In the genomic region with DNA sequence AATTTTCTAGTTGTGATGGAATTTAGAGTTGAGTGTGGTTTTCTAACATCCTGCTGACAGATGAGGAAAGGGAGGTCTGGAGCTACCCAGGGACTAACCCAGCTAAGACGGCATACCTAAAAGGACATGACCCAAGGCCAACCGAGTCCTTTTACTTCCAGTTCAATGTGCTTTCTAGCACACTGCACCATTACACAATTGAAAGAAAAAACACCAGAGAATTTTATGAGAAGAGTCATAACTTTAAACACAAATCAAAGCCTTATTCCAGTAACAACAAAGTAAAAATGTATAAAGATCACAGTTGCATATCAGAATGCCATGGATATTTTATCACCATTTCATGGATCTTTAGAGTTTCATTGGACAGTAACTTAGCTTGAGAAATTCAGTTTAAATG, we compare ENCODE assay signal across 20 cellular contexts.
A peak's percentile ranks its signal among the peaks of the same experiment; 100 is the strongest.
DNase-seq lines count a peak whose midpoint lies in the region; ATAC-seq and TF ChIP-seq lines count a peak whose summit lies in the region.
"Had no signal": no experiment of that assay in that cellular context is flagged by ENCODE, and none has a peak within 500 bp of the region (broad histone marks: within the 10 kb centered on the region; RNA-seq: fewer than 3 reads in every experiment).

No MANE protein-coding gene starts in this region.

- H3K4me3 ChIP-seq in adipocyte (ENCODE audit: low read length) (no peak overlapping the region), fibroblast of the aortic adventitia (ENCODE audit: low read depth, low read length) (no peak overlapping the region), smooth muscle cell (no peak overlapping the region)
- H3K4me3 ChIP-seq: K562 had no signal

- H3K9me3 ChIP-seq in adipocyte (ENCODE audit: control insufficient read depth, low read length) (no peaks in the 10 kb centered on the region), smooth muscle cell (replicated peaks; ENCODE audit: low read depth) (no peaks in the 10 kb centered on the region)

- no peaks in the 10 kb centered on the region for H3K27me3 Mint-ChIP-seq in stimulated activated naive CD8-positive, alpha-beta T cell treated with anti-CD3 and anti-CD28 coated beads, Interleukin-15, amount 100 ng/mL, for 72 hours
- H3K27me3 Mint-ChIP-seq: CD4-positive, alpha-beta memory T cell had no signal

- H3K79me2 ChIP-seq in smooth muscle cell (ENCODE audit: low read depth): no peaks in the 10 kb centered on the region

- no peak overlapping the region for H3K27ac ChIP-seq in smooth muscle cell (ENCODE audit: low read depth)

- peak overlapping the region; percentile 81 for H2AFZ ChIP-seq in smooth muscle cell (ENCODE audit: low read depth)

- H3K9ac ChIP-seq in adipocyte (ENCODE audit: low read length) (no peak overlapping the region), smooth muscle cell (ENCODE audit: low read depth) (no peak overlapping the region)

- H3K4me1 ChIP-seq in adipocyte (ENCODE audit: control insufficient read depth, insufficient read depth, low read length) (no peaks in the 10 kb centered on the region), smooth muscle cell (ENCODE audit: low read depth) (no peaks in the 10 kb centered on the region)

- peaks cover 0 to 5% of the 10 kb centered on the region in 2 donors for H3K9me3 Mint-ChIP-seq in stimulated activated naive CD8-positive, alpha-beta T cell treated with anti-CD3 and anti-CD28 coated beads, Interleukin-15, amount 100 ng/mL, for 72 hours

- ATAC-seq in stimulated activated naive CD8-positive, alpha-beta T cell treated with anti-CD3 and anti-CD28 coated beads, Interleukin-15, amount 100 ng/mL, for 72 hours: no peak
- ATAC-seq: K562 had no signal

- H3K27me3 ChIP-seq in adipocyte (replicated peaks; ENCODE audit: control insufficient read depth, insufficient read depth, low read length) (no peaks in the 10 kb centered on the region), smooth muscle cell (ENCODE audit: low read depth) (no peaks in the 10 kb centered on the region)

- H4K20me1 ChIP-seq in smooth muscle cell (ENCODE audit: low read depth): no peaks in the 10 kb centered on the region

- WGBS in smooth muscle cell (ENCODE audit: low lambda C conversion rate): 57% methylated on average over 2 of the region's 2 CpGs

- peaks cover 4% of the 10 kb centered on the region for H3F3A ChIP-seq in smooth muscle cell (ENCODE audit: low read depth)

- DNase-seq in EH (ENCODE audit: low read depth): peak; percentile 72
- DNase-seq in adipocyte (ENCODE audit: low read depth): peak; percentile 61
- DNase-seq in fibroblast of the aortic adventitia (ENCODE audit: low read depth): peak; percentile 19
- no peak for DNase-seq in smooth muscle cell (lab: John Stamatoyannopoulos, UW; ENCODE audit: unreplicated experiment)
- no peak for DNase-seq in stimulated activated naive CD8-positive, alpha-beta T cell treated with anti-CD3 and anti-CD28 coated beads, Interleukin-15, amount 100 ng/mL, for 72 hours
- no peak for DNase-seq in activated effector memory CD4-positive, alpha-beta T cell treated with anti-CD3 and anti-CD28 coated beads, Interleukin-2, amount 50 U/mL, for 16 hours
- DNase-seq in GM13976 (ENCODE audit: low spot score): no peak
- DNase-seq: ACHN; Calu3; CD4-positive, alpha-beta memory T cell; DMS53; HCEC 1CT; NCI-H1048; NCI-H1436 treated with DMSO at 0.1 percent for 48 hours; NCI-H2029 treated with DMSO at 0.1 percent for 48 hours; NCI-H2171 treated with DMSO at 0.1 percent for 48 hours; NCI-H446 treated with DMSO at 0.1 percent for 48 hours; NK-92 treated with Interleukin-12 subunit alpha and Interleukin-12 subunit beta, amount 100 ng/mL, for 24 hours; SHP77 had no signal

- H3K4me1 Mint-ChIP-seq in stimulated activated naive CD8-positive, alpha-beta T cell treated with anti-CD3 and anti-CD28 coated beads, Interleukin-15, amount 100 ng/mL, for 72 hours: no peaks in the 10 kb centered on the region
- H3K4me1 Mint-ChIP-seq: CD4-positive, alpha-beta memory T cell had no signal

- H3K36me3 ChIP-seq in adipocyte (ENCODE audit: control insufficient read depth, insufficient read depth, low read length, severe bottlenecking) (no peaks in the 10 kb centered on the region), smooth muscle cell (ENCODE audit: low read depth) (no peaks in the 10 kb centered on the region)

- H3K27ac Mint-ChIP-seq in stimulated activated naive CD8-positive, alpha-beta T cell treated with anti-CD3 and anti-CD28 coated beads, Interleukin-15, amount 100 ng/mL, for 72 hours: no peak overlapping the region
- H3K27ac Mint-ChIP-seq: CD4-positive, alpha-beta memory T cell had no signal

- no peak overlapping the region for H3K4me2 ChIP-seq in smooth muscle cell

- in situ Hi-C loops in GM13976 (cut with MboI; ENCODE audit: low sequenced_read_pairs, unreplicated experiment): no loop called here

- H3K4me3 Mint-ChIP-seq in stimulated activated naive CD8-positive, alpha-beta T cell treated with anti-CD3 and anti-CD28 coated beads, Interleukin-15, amount 100 ng/mL, for 72 hours: no peak overlapping the region
- H3K4me3 Mint-ChIP-seq: CD4-positive, alpha-beta memory T cell had no signal

- TF ChIP-seq CTCF in fibroblast of the aortic adventitia (IDR thresholded peaks at IDR 0.05; ENCODE audit: insufficient read depth, low read length): no peak
- no peak for TF ChIP-seq CTCF in smooth muscle cell (IDR thresholded peaks at IDR 0.05; ENCODE audit: borderline replicate concordance, insufficient read depth, poor library complexity, severe bottlenecking)
- TF ChIP-seq CTCF in GM13976 (IDR thresholded peaks at IDR 0.05; ENCODE audit: borderline replicate concordance, control extremely low read depth, extremely low read depth, insufficient read depth, missing control alignments): no peak

Comparison
In these comparisons a context has a peak if more than half of its experiments do, and no peak if none do; other contexts are left out.
1. DNase-seq: peak in EH (single experiment), adipocyte (single experiment) and fibroblast of the aortic adventitia (single experiment); none in smooth muscle cell (single experiment), stimulated activated naive CD8-positive, alpha-beta T cell treated with anti-CD3 and anti-CD28 coated beads, Interleukin-15, amount 100 ng/mL, for 72 hours (0 of 2), activated effector memory CD4-positive, alpha-beta T cell treated with anti-CD3 and anti-CD28 coated beads, Interleukin-2, amount 50 U/mL, for 16 hours (single experiment) and GM13976 (single experiment).